ENCODE assay signal across 9 cellular contexts in the genomic region with DNA sequence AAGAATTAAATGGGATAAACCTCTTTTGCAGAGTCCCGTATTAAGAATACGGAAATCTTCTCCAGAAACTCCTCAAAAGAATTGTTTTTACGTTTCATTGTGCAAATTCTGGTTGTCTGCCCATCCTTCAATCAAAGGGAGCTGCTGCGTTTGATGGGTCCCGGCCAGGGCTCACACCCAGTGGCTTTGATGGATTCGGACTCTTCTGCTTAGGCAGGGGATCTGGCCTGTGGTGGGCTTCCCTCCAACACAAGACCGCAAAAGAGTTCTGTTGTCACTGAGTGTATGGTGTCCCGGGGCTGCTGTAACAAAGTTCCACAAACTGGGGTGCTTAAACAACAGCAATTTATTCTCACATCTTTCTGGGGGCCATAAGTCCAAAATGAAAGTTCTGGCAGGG.
"Had no signal": no experiment of that assay in that cellular context is flagged by ENCODE, and none has a peak within 500 bp of the region (broad histone marks: within the 10 kb centered on the region; RNA-seq: fewer than 3 reads in every experiment).

No MANE protein-coding gene starts in this region.

- H3K36me3 ChIP-seq: HAP-1 had no signal

- H3K27ac ChIP-seq: GM23248 had no signal

- H3K4me1 ChIP-seq: HAP-1 had no signal

- H3K9me3 ChIP-seq: HAP-1 had no signal

- ATAC-seq: GM23338, HCT116 had no signal

- H3K4me3 ChIP-seq: GM23248, GM23338, HAP-1 had no signal

- H3K4me2 ChIP-seq: GM23338 had no signal

- H3K4me3 Mint-ChIP-seq: GM23338, H9, HFFc6 had no signal

- H3K27ac Mint-ChIP-seq: GM23338, HFFc6 had no signal

- DNase-seq: GM23248, GOT3, H7, H9, HCEC 1CT, HFFc6 had no signal

- H3K9ac ChIP-seq: GM23248 had no signal

- H2AFZ ChIP-seq: GM23248, GM23338 had no signal

- H3K9me3 Mint-ChIP-seq: H9 had no signal
